9 cellular contexts compared by ENCODE assay signal in genomic region chr19:52096416-52096815, GRCh38. TPM values are rescaled to one million over a fixed set of nuclear protein-coding genes. Genes with fewer than 3 reads are reported as not detected.
A peak's percentile ranks its signal among the peaks of the same experiment; 100 is the strongest.
DNase-seq lines count a peak whose midpoint lies in the region; ATAC-seq and TF ChIP-seq lines count a peak whose summit lies in the region.
"Not testable (repeated sequence)": the region's sequence is repeated elsewhere in the genome, so short reads cannot be mapped to it uniquely, and the experiment has no call there.
"Had no signal": no experiment of that assay in that cellular context is flagged by ENCODE, and none has a peak within 500 bp of the region (broad histone marks: within the 10 kb centered on the region; RNA-seq: fewer than 3 reads in every experiment).

No MANE protein-coding gene starts in this region.

- H3K36me3 ChIP-seq in CD4-positive, alpha-beta memory T cell (ENCODE audit: insufficient read depth, low read length); mammary epithelial cell (ENCODE audit: insufficient read depth, low read length); prostate gland; uterus: not testable (repeated sequence)
- H3K36me3 ChIP-seq in SK-N-SH (replicated peaks in 1 of 2; ENCODE audit: control insufficient read depth in 1 of 2, insufficient read depth in 2 of 2, low read length in 1 of 2) = peaks cover 3 to 21% of the 10 kb centered on the region in 2 experiments
- peaks cover 0 to 20% of the 10 kb centered on the region in 2 donors for H3K36me3 ChIP-seq in gastroesophageal sphincter
- peaks cover 0 to 35% (median 0%) of the 10 kb centered on the region in 3 experiments for H3K36me3 ChIP-seq in naive thymus-derived CD4-positive, alpha-beta T cell (ENCODE audit: control insufficient read depth in 2 of 3, insufficient read depth in 3 of 3, low read length in 3 of 3)

- intact Hi-C loops in CD4-positive, alpha-beta memory T cell (cut with micrococcal nuclease) = loop anchor here (5.0 kb wide), 1 partner anchor 49 kb away; the partner anchor contains the start of gene ZNF432
- intact Hi-C loops in mammary epithelial cell (cut with micrococcal nuclease); naive thymus-derived CD4-positive, alpha-beta T cell (cut with micrococcal nuclease); uterus (cut with DNase I; ENCODE audit: low total_unique reads): not testable (repeated sequence)
- intact Hi-C loops in prostate gland (cut with DNase I) = loop anchor here (5.0 kb wide), 1 partner anchor 41 kb away; the partner anchor contains the start of gene ZNF616

- TF ChIP-seq RAD21 in SK-N-SH (IDR thresholded peaks at IDR 0.05; ENCODE audit: low read length) = not testable (repeated sequence)

- peaks cover 17% of the 10 kb centered on the region for H3K4me1 ChIP-seq in CD4-positive, alpha-beta memory T cell (ENCODE audit: insufficient read depth, low read length)
- H3K4me1 ChIP-seq in SK-N-SH (ENCODE audit: control insufficient read depth in 1 of 2, insufficient read depth in 2 of 2, low read depth in 1 of 2, low read length in 1 of 2); mammary epithelial cell (ENCODE audit: insufficient read depth, low read length); naive thymus-derived CD4-positive, alpha-beta T cell (ENCODE audit: control insufficient read depth in 2 of 2, insufficient read depth in 2 of 2, low read length in 2 of 2); prostate gland (replicated peaks); uterus: not testable (repeated sequence)
- H3K4me1 ChIP-seq in gastroesophageal sphincter = peaks cover 0 to 37% (median 15%) of the 10 kb centered on the region in 3 donors

- POLR2A ChIA-PET in CD4-positive, alpha-beta memory T cell (lab: Charles Lee; ENCODE audit: partially characterized antibody); SK-N-SH (lab: Yijun Ruan, JAX); naive thymus-derived CD4-positive, alpha-beta T cell (lab: Charles Lee): not testable (repeated sequence)

- not testable (repeated sequence) for TF ChIP-seq EP300 in SK-N-SH (IDR thresholded peaks at IDR 0.05; ENCODE audit: borderline replicate concordance in 1 of 2, low read depth in 1 of 2, low read length in 1 of 2); gastroesophageal sphincter (IDR thresholded peaks at IDR 0.05)

- peaks cover 6 to 95% (median 65%) of the 10 kb centered on the region in 8 donors for H3K9me3 Mint-ChIP-seq in CD4-positive, alpha-beta memory T cell
- H3K9me3 Mint-ChIP-seq in activated T-cell treated with anti-CD3 and anti-CD28 coated beads, Interleukin-2, amount 50 U/mL, for 4 hours = peaks cover 40% of the 10 kb centered on the region
- H3K9me3 Mint-ChIP-seq in naive thymus-derived CD4-positive, alpha-beta T cell = peaks cover 14 to 100% (median 58%) of the 10 kb centered on the region in 11 donors

- not testable (repeated sequence) for H3K9ac ChIP-seq in SK-N-SH; mammary epithelial cell (ENCODE audit: insufficient read depth, low read length)

- H3K27me3 Mint-ChIP-seq in CD4-positive, alpha-beta memory T cell; activated T-cell treated with anti-CD3 and anti-CD28 coated beads, Interleukin-2, amount 50 U/mL, for 4 hours (ENCODE audit: low read depth); naive thymus-derived CD4-positive, alpha-beta T cell: not testable (repeated sequence)

- DNase-seq in CD4-positive, alpha-beta memory T cell; SK-N-SH; activated T-cell treated with anti-CD3 and anti-CD28 coated beads, Interleukin-2, amount 50 U/mL, for 4 hours; naive thymus-derived CD4-positive, alpha-beta T cell; prostate gland (ENCODE audit: low spot score); uterus: not testable (repeated sequence)
- peak; percentile 21 for DNase-seq in mammary epithelial cell

- H3K4me2 ChIP-seq in SK-N-SH; mammary epithelial cell (ENCODE audit: insufficient read depth, low read depth, low read length): not testable (repeated sequence)

- BruUV-seq in mammary epithelial cell (replicated peaks; lab: Mats Ljungman, UMichigan) = not testable (repeated sequence)

- H3K27me3 ChIP-seq in CD4-positive, alpha-beta memory T cell (ENCODE audit: insufficient read depth, low read length); SK-N-SH (ENCODE audit: insufficient read depth); mammary epithelial cell (ENCODE audit: insufficient read depth, low read length); gastroesophageal sphincter; naive thymus-derived CD4-positive, alpha-beta T cell (ENCODE audit: control insufficient read depth in 2 of 2, insufficient read depth in 2 of 2, low read length in 2 of 2); prostate gland (replicated peaks; ENCODE audit: insufficient read depth); uterus: not testable (repeated sequence)

- H3K4me3 Mint-ChIP-seq in CD4-positive, alpha-beta memory T cell = peak overlapping the region; percentile 56 to 99 (median 98)
- H3K4me3 Mint-ChIP-seq in activated T-cell treated with anti-CD3 and anti-CD28 coated beads, Interleukin-2, amount 50 U/mL, for 4 hours = peak overlapping the region; percentile 95
- H3K4me3 Mint-ChIP-seq in naive thymus-derived CD4-positive, alpha-beta T cell = peak overlapping the region; percentile 87 to 99 (median 96)

- H3F3A ChIP-seq in SK-N-SH (replicated peaks; ENCODE audit: insufficient read depth) = not testable (repeated sequence)

- not testable (repeated sequence) for TF ChIP-seq POLR2A in gastroesophageal sphincter (IDR thresholded peaks at IDR 0.05); prostate gland (IDR thresholded peaks at IDR 0.05); uterus (IDR thresholded peaks at IDR 0.05)

- CTCF ChIA-PET in CD4-positive, alpha-beta memory T cell (lab: Charles Lee; ENCODE audit: partially characterized antibody); SK-N-SH (lab: Yijun Ruan, JAX); mammary epithelial cell (lab: Charles Lee; ENCODE audit: low non-redundant PET); naive thymus-derived CD4-positive, alpha-beta T cell (lab: Charles Lee): not testable (repeated sequence)

- peak overlapping the region in 2 of 7 donors; percentile 95 to 98 for H3K27ac Mint-ChIP-seq in CD4-positive, alpha-beta memory T cell
- peak overlapping the region in 1 of 9 donors; percentile 6 for H3K27ac Mint-ChIP-seq in naive thymus-derived CD4-positive, alpha-beta T cell

- not testable (repeated sequence) for H3K27ac ChIP-seq in CD4-positive, alpha-beta memory T cell (ENCODE audit: low read depth, low read length); SK-N-SH (ENCODE audit: low read depth in 2 of 2, low read length in 1 of 2); naive thymus-derived CD4-positive, alpha-beta T cell (ENCODE audit: low read depth, low read length)
- H3K27ac ChIP-seq in mammary epithelial cell (ENCODE audit: insufficient read depth, low read depth, low read length) (peak overlapping the region; percentile 21), gastroesophageal sphincter (peak overlapping the region; percentile 34 to 90 (median 81)), prostate gland (peak overlapping the region; percentile 66 to 72), uterus (peak overlapping the region; percentile 56 to 80)

- not testable (repeated sequence) for TF ChIP-seq CTCF in SK-N-SH (IDR thresholded peaks at IDR 0.05); mammary epithelial cell (conservative IDR thresholded peaks at IDR 0.05 in 1 of 2, IDR thresholded peaks at IDR 0.05 in 1 of 2; ENCODE audit: extremely low read depth in 1 of 2, insufficient read depth in 1 of 2, low read depth in 1 of 2, low read length in 2 of 2); gastroesophageal sphincter (IDR thresholded peaks at IDR 0.05); prostate gland (IDR thresholded peaks at IDR 0.05); uterus (IDR thresholded peaks at IDR 0.05)

- dilution Hi-C loops in mammary epithelial cell (cut with HindIII; ENCODE audit: low sequenced_read_pairs) = not testable (repeated sequence)

- not testable (repeated sequence) for ATAC-seq in activated T-cell treated with anti-CD3 and anti-CD28 coated beads, Interleukin-2, amount 50 U/mL, for 4 hours; gastroesophageal sphincter; naive thymus-derived CD4-positive, alpha-beta T cell

- in situ Hi-C loops in mammary epithelial cell (cut with MboI; ENCODE audit: low sequenced_read_pairs in 2 of 2) = not testable (repeated sequence)

- H3K4me1 Mint-ChIP-seq in CD4-positive, alpha-beta memory T cell = peaks cover 20 to 37% (median 29%) of the 10 kb centered on the region in 4 donors
- peaks cover 32% of the 10 kb centered on the region for H3K4me1 Mint-ChIP-seq in activated T-cell treated with anti-CD3 and anti-CD28 coated beads, Interleukin-2, amount 50 U/mL, for 4 hours (ENCODE audit: low read depth)
- H3K4me1 Mint-ChIP-seq in naive thymus-derived CD4-positive, alpha-beta T cell = peaks cover 23 to 41% (median 34%) of the 10 kb centered on the region in 7 donors

- peak overlapping the region; percentile 77; the same call in 1 of the 2 replicates for H2AFZ ChIP-seq in SK-N-SH (ENCODE audit: low read depth)
- peak overlapping the region; percentile 96 for H2AFZ ChIP-seq in mammary epithelial cell (ENCODE audit: low read depth, low read length)

- not testable (repeated sequence) for H4K20me1 ChIP-seq in SK-N-SH (ENCODE audit: insufficient read depth); mammary epithelial cell (ENCODE audit: insufficient read depth, low read length)

- H3K36me3 Mint-ChIP-seq in CD4-positive, alpha-beta memory T cell = peaks cover 39 to 47% of the 10 kb centered on the region in 2 donors
- peaks cover 29% of the 10 kb centered on the region for H3K36me3 Mint-ChIP-seq in activated T-cell treated with anti-CD3 and anti-CD28 coated beads, Interleukin-2, amount 50 U/mL, for 4 hours (ENCODE audit: insufficient read depth)
- H3K36me3 Mint-ChIP-seq in naive thymus-derived CD4-positive, alpha-beta T cell = peaks cover 33 to 60% (median 43%) of the 10 kb centered on the region in 5 donors

- peak overlapping the region in 1 of 2 donors; percentile 55 for H3K4me3 ChIP-seq in CD4-positive, alpha-beta memory T cell (ENCODE audit: low read length in 2 of 2)
- H3K4me3 ChIP-seq in SK-N-SH (ENCODE audit: low read depth in 2 of 2, low read length in 1 of 2) = peak overlapping the region in 1 of 2 experiments; percentile 99; a peak in 1 of 4 replicates
- H3K4me3 ChIP-seq in mammary epithelial cell (replicated peaks in 1 of 3; ENCODE audit: insufficient read depth in 1 of 3, low read depth in 2 of 3, low read length in 3 of 3); gastroesophageal sphincter; naive thymus-derived CD4-positive, alpha-beta T cell (ENCODE audit: low read length); prostate gland; uterus: not testable (repeated sequence)

- H3K9me2 ChIP-seq in SK-N-SH = not testable (repeated sequence)

- peaks cover 0 to 15% of the 10 kb centered on the region in 2 donors for H3K9me3 ChIP-seq in CD4-positive, alpha-beta memory T cell (ENCODE audit: control insufficient read depth in 1 of 2, low read length in 2 of 2)
- H3K9me3 ChIP-seq in SK-N-SH, prostate gland, uterus: not testable (repeated sequence)
- H3K9me3 ChIP-seq in mammary epithelial cell (replicated peaks; ENCODE audit: insufficient read depth, low read length) (peaks cover 39% of the 10 kb centered on the region), gastroesophageal sphincter (peaks cover 0 to 23% (median 0%) of the 10 kb centered on the region in 3 donors)
- peaks cover 0 to 59% (median 11%) of the 10 kb centered on the region in 3 experiments for H3K9me3 ChIP-seq in naive thymus-derived CD4-positive, alpha-beta T cell (ENCODE audit: control insufficient read depth in 2 of 3, low read length in 3 of 3)

- 92% methylated on average over 3 of the region's 3 CpGs for WGBS in SK-N-SH (ENCODE audit: low lambda C conversion rate)
- 100% methylated on average over 3 of the region's 3 CpGs for WGBS in mammary epithelial cell (ENCODE audit: low coverage, missing lambda C conversion rate)
- WGBS in gastroesophageal sphincter (ENCODE audit: low coverage in 1 of 2), 2 donors = 97% methylated on average over 3 of the region's 3 CpGs; no CpG with 5 or more reads in 1 of the 2 donors
- WGBS in prostate gland = 84% methylated on average over 3 of the region's 3 CpGs

- H3K79me2 ChIP-seq in SK-N-SH (ENCODE audit: insufficient read depth) (peaks cover 39% of the 10 kb centered on the region), mammary epithelial cell (ENCODE audit: insufficient read depth, low read length) (peaks cover 39% of the 10 kb centered on the region)

RNA-seq across cellular contexts. Expression of gene ZNF841, which starts 0.9 kb away (rescaled TPM):
- 10 to 100 TPM; 48.0 to 56.0 TPM for total RNA-seq in CD4-positive, alpha-beta memory T cell
- polyA plus RNA-seq in CD4-positive, alpha-beta memory T cell = 1 to 10 TPM; 2.3 to 5.0 TPM
- polyA plus RNA-seq in SK-N-SH (2012; rRNA removed) (3.8 and 5.1 TPM in 2 replicates), mammary epithelial cell (3.7 TPM)
- 2.2 and 2.5 TPM in 2 replicates for polyA plus RNA-seq in SK-N-SH (2012; cell fraction: cytosol; rRNA removed)
- 10.4 and 16.6 TPM in 2 replicates for polyA plus RNA-seq in SK-N-SH (2012; cell fraction: nucleus; rRNA removed)
- total RNA-seq in activated T-cell treated with anti-CD3 and anti-CD28 coated beads, Interleukin-2, amount 50 U/mL, for 4 hours = 1 to 10 TPM; 8.0 to 8.7 (median 8.4) TPM
- total RNA-seq in mammary epithelial cell (10 to 100 TPM; 25.2 to 28.9 TPM), gastroesophageal sphincter (10 to 100 TPM; 12.6 to 26.3 (median 15.9) TPM), prostate gland (10 to 100 TPM; 24.6 to 34.3 TPM), uterus (10 to 100 TPM; 14.1 to 57.3 (median 41.9) TPM)
- 11.6 TPM for polyA minus RNA-seq in mammary epithelial cell
- total RNA-seq in naive thymus-derived CD4-positive, alpha-beta T cell = 10 to 100 TPM; 22.6 to 43.5 (median 27.5) TPM
- 1 to 10 TPM; 3.1 to 3.7 TPM for polyA plus RNA-seq in naive thymus-derived CD4-positive, alpha-beta T cell
- total RNA-seq: OCI-LY7 had no signal

RNA-seq across cellular contexts. Expression of gene ZNF616, which starts 43.3 kb away (rescaled TPM):
- 10 to 100 TPM; 18.6 to 19.0 TPM for total RNA-seq in CD4-positive, alpha-beta memory T cell
- 1 to 10 TPM in 1 of 2 donors, under 1 TPM in 1; 0.69 to 7.2 TPM for polyA plus RNA-seq in CD4-positive, alpha-beta memory T cell
- polyA plus RNA-seq in SK-N-SH (2012; rRNA removed) (1.5 and 2.0 TPM in 2 replicates), mammary epithelial cell (3.0 TPM)
- 2.0 and 2.1 TPM in 2 replicates for polyA plus RNA-seq in SK-N-SH (2012; cell fraction: cytosol; rRNA removed)
- 1.3 and 2.0 TPM in 2 replicates for polyA plus RNA-seq in SK-N-SH (2012; cell fraction: nucleus; rRNA removed)
- total RNA-seq in activated T-cell treated with anti-CD3 and anti-CD28 coated beads, Interleukin-2, amount 50 U/mL, for 4 hours = 1 to 10 TPM; 7.1 to 8.7 (median 7.2) TPM
- total RNA-seq in mammary epithelial cell (10 to 100 TPM in 1 of 2 donors, 1 to 10 TPM in 1; 9.7 to 10.3 TPM), gastroesophageal sphincter (10 to 100 TPM in 1 of 4 donors, 1 to 10 TPM in 3; 4.0 to 11.2 (median 5.8) TPM), prostate gland (10 to 100 TPM in 1 of 2 donors, 1 to 10 TPM in 1; 9.1 to 13.7 TPM), uterus (10 to 100 TPM in 3 of 4 donors, 1 to 10 TPM in 1; 2.4 to 27.2 (median 17.6) TPM)
- 11.1 TPM for polyA minus RNA-seq in mammary epithelial cell
- total RNA-seq in naive thymus-derived CD4-positive, alpha-beta T cell = 10 to 100 TPM in 2 of 5 experiments, 1 to 10 TPM in 3; 2.8 to 18.5 (median 6.1) TPM
- 10 to 100 TPM in 1 of 2 donors, 1 to 10 TPM in 1; 6.5 to 10.8 TPM for polyA plus RNA-seq in naive thymus-derived CD4-positive, alpha-beta T cell

RNA-seq across cellular contexts. Expression of gene ZNF432, which starts 47.8 kb away (rescaled TPM):
- total RNA-seq in CD4-positive, alpha-beta memory T cell = 10 to 100 TPM; 23.4 to 23.9 TPM
- polyA plus RNA-seq in CD4-positive, alpha-beta memory T cell = 1 to 10 TPM; 2.2 to 5.9 TPM
- polyA plus RNA-seq in SK-N-SH (2012; rRNA removed) (2.9 and 3.9 TPM in 2 replicates), mammary epithelial cell (2.2 TPM)
- 1.6 and 1.7 TPM in 2 replicates for polyA plus RNA-seq in SK-N-SH (2012; cell fraction: cytosol; rRNA removed)
- polyA plus RNA-seq in SK-N-SH (2012; cell fraction: nucleus; rRNA removed) = 12.1 and 17.4 TPM in 2 replicates
- total RNA-seq in activated T-cell treated with anti-CD3 and anti-CD28 coated beads, Interleukin-2, amount 50 U/mL, for 4 hours = 1 to 10 TPM; 9.1 to 9.8 (median 9.4) TPM
- total RNA-seq in mammary epithelial cell (10 to 100 TPM in 1 of 2 donors, 1 to 10 TPM in 1; 9.3 to 26.5 TPM), gastroesophageal sphincter (10 to 100 TPM in 2 of 4 donors, 1 to 10 TPM in 2; 6.0 to 18.1 (median 10.6) TPM), prostate gland (10 to 100 TPM in 1 of 2 donors, 1 to 10 TPM in 1; 9.3 to 38.6 TPM), uterus (10 to 100 TPM in 3 of 4 donors, 1 to 10 TPM in 1; 9.7 to 41.8 (median 29.9) TPM)
- 4.7 TPM for polyA minus RNA-seq in mammary epithelial cell
- 10 to 100 TPM; 13.2 to 25.0 (median 18.1) TPM for total RNA-seq in naive thymus-derived CD4-positive, alpha-beta T cell
- 1 to 10 TPM; 3.0 to 7.9 TPM for polyA plus RNA-seq in naive thymus-derived CD4-positive, alpha-beta T cell
- total RNA-seq: OCI-LY7 had no signal
